Comparison of ENCODE assay signal across 9 cellular contexts in genomic region chr9:21560281-21560745, GRCh38.
A peak's percentile ranks its signal among the peaks of the same experiment; 100 is the strongest.
DNase-seq lines count a peak whose midpoint lies in the region; ATAC-seq lines count a peak whose summit lies in the region.
"Had no signal": no experiment of that assay in that cellular context is flagged by ENCODE, and none has a peak within 500 bp of the region (broad histone marks: within the 10 kb centered on the region; RNA-seq: fewer than 3 reads in every experiment).

No MANE protein-coding gene starts in this region.

- no peaks in the 10 kb centered on the region for H3K9me3 Mint-ChIP-seq in T-helper 1 cell treated with Interleukin-12 subunit alpha and Interleukin-12 subunit beta and Interleukin-4 antibody, amounts not matched to agents 30 μg/mL and 1 μg/mL, for 36 hours
- no peaks in the 10 kb centered on the region for H3K9me3 Mint-ChIP-seq in activated naive CD8-positive, alpha-beta T cell treated with anti-CD3 and anti-CD28 coated beads, Interleukin-2, amount 50 U/mL, for 24 hours
- H3K9me3 Mint-ChIP-seq in stimulated activated naive B cell treated with anti-CD40 and anti-IgM and Interleukin-4, amounts not matched to agents 10 μg/mL and 1 μg/mL and 100 μg/mL, for 72 hours: no peaks in the 10 kb centered on the region

- no peaks in the 10 kb centered on the region for H3K36me3 Mint-ChIP-seq in T-helper 1 cell treated with Interleukin-12 subunit alpha and Interleukin-12 subunit beta and Interleukin-4 antibody, amounts not matched to agents 30 μg/mL and 1 μg/mL, for 36 hours (ENCODE audit: low read depth)
- peaks cover 2% of the 10 kb centered on the region for H3K36me3 Mint-ChIP-seq in activated naive CD8-positive, alpha-beta T cell treated with anti-CD3 and anti-CD28 coated beads, Interleukin-2, amount 50 U/mL, for 24 hours (ENCODE audit: low read depth)
- H3K36me3 Mint-ChIP-seq in stimulated activated naive B cell treated with anti-CD40 and anti-IgM and Interleukin-4, amounts not matched to agents 10 μg/mL and 1 μg/mL and 100 μg/mL, for 72 hours: no peaks in the 10 kb centered on the region

- ATAC-seq in activated naive CD8-positive, alpha-beta T cell treated with anti-CD3 and anti-CD28 coated beads, Interleukin-2, amount 50 U/mL, for 24 hours: no peak
- ATAC-seq in stimulated activated naive B cell treated with anti-CD40 and anti-IgM and Interleukin-4, amounts not matched to agents 10 μg/mL and 1 μg/mL and 100 μg/mL, for 72 hours (replicated peaks): no peak

- peaks cover 63% of the 10 kb centered on the region for H3K27me3 Mint-ChIP-seq in T-helper 1 cell treated with Interleukin-12 subunit alpha and Interleukin-12 subunit beta and Interleukin-4 antibody, amounts not matched to agents 30 μg/mL and 1 μg/mL, for 36 hours (ENCODE audit: low read depth)
- H3K27me3 Mint-ChIP-seq in activated naive CD8-positive, alpha-beta T cell treated with anti-CD3 and anti-CD28 coated beads, Interleukin-2, amount 50 U/mL, for 24 hours: peaks cover 34% of the 10 kb centered on the region
- H3K27me3 Mint-ChIP-seq in stimulated activated naive B cell treated with anti-CD40 and anti-IgM and Interleukin-4, amounts not matched to agents 10 μg/mL and 1 μg/mL and 100 μg/mL, for 72 hours: peaks cover 33 to 46% of the 10 kb centered on the region in 2 donors

- DNase-seq in T-helper 1 cell (no peak), A172 (ENCODE audit: low spot score) (no peak), putamen (ENCODE audit: low spot score) (no peak), midbrain (lab: John Stamatoyannopoulos, UW) (no peak)
- no peak for DNase-seq in activated naive CD8-positive, alpha-beta T cell treated with anti-CD3 and anti-CD28 coated beads, Interleukin-2, amount 50 U/mL, for 24 hours
- no peak for DNase-seq in stimulated activated naive B cell treated with anti-CD40 and anti-IgM and Interleukin-4, amounts not matched to agents 10 μg/mL and 1 μg/mL and 100 μg/mL, for 72 hours
- DNase-seq: occipital lobe had no signal

- H3K27ac Mint-ChIP-seq in T-helper 1 cell treated with Interleukin-12 subunit alpha and Interleukin-12 subunit beta and Interleukin-4 antibody, amounts not matched to agents 30 μg/mL and 1 μg/mL, for 36 hours: peak overlapping the region; percentile 7
- H3K27ac Mint-ChIP-seq in activated naive CD8-positive, alpha-beta T cell treated with anti-CD3 and anti-CD28 coated beads, Interleukin-2, amount 50 U/mL, for 24 hours: no peak overlapping the region
- H3K27ac Mint-ChIP-seq in stimulated activated naive B cell treated with anti-CD40 and anti-IgM and Interleukin-4, amounts not matched to agents 10 μg/mL and 1 μg/mL and 100 μg/mL, for 72 hours: no peak overlapping the region

- H3K9me3 ChIP-seq in iPS-18c (ENCODE audit: control insufficient read depth, insufficient read depth, low read length): no peaks in the 10 kb centered on the region

- peak overlapping the region; percentile 75 for H3K4me3 Mint-ChIP-seq in T-helper 1 cell treated with Interleukin-12 subunit alpha and Interleukin-12 subunit beta and Interleukin-4 antibody, amounts not matched to agents 30 μg/mL and 1 μg/mL, for 36 hours
- peak overlapping the region; percentile 89 for H3K4me3 Mint-ChIP-seq in activated naive CD8-positive, alpha-beta T cell treated with anti-CD3 and anti-CD28 coated beads, Interleukin-2, amount 50 U/mL, for 24 hours
- H3K4me3 Mint-ChIP-seq in stimulated activated naive B cell treated with anti-CD40 and anti-IgM and Interleukin-4, amounts not matched to agents 10 μg/mL and 1 μg/mL and 100 μg/mL, for 72 hours: peak overlapping the region; percentile 74 to 83

- H3K4me3 ChIP-seq in iPS-18c (ENCODE audit: insufficient read depth, low read depth, low read length): peak overlapping the region; percentile 77

- H3K4me1 Mint-ChIP-seq in T-helper 1 cell treated with Interleukin-12 subunit alpha and Interleukin-12 subunit beta and Interleukin-4 antibody, amounts not matched to agents 30 μg/mL and 1 μg/mL, for 36 hours (ENCODE audit: low read depth): peaks cover 15% of the 10 kb centered on the region
- peaks cover 48% of the 10 kb centered on the region for H3K4me1 Mint-ChIP-seq in activated naive CD8-positive, alpha-beta T cell treated with anti-CD3 and anti-CD28 coated beads, Interleukin-2, amount 50 U/mL, for 24 hours
- H3K4me1 Mint-ChIP-seq in stimulated activated naive B cell treated with anti-CD40 and anti-IgM and Interleukin-4, amounts not matched to agents 10 μg/mL and 1 μg/mL and 100 μg/mL, for 72 hours: peaks cover 7 to 16% of the 10 kb centered on the region in 2 donors
